29 cellular contexts compared by ENCODE assay signal in genomic region chrX:132193872-132194574, GRCh38.
"Had no signal": no experiment of that assay in that cellular context is flagged by ENCODE, and none has a peak within 500 bp of the region (broad histone marks: within the 10 kb centered on the region; RNA-seq: fewer than 3 reads in every experiment).

No MANE protein-coding gene starts in this region.

- H3K9me3 ChIP-seq: suprapubic skin, testis, thoracic aorta, thyroid gland, tibial nerve, transverse colon, upper lobe of right lung, uterus, vagina had no signal

- H3K4me3 ChIP-seq: stomach, suprapubic skin, testis, thoracic aorta, thyroid gland, tibial artery, tibial nerve, transverse colon, upper lobe of left lung, upper lobe of right lung, uterus, vagina had no signal

- H3K27ac ChIP-seq: stomach, suprapubic skin, testis, thoracic aorta, thyroid gland, tibial artery, tibial nerve, transverse colon, upper lobe of left lung, upper lobe of right lung, uterus, vagina had no signal

- H3K36me3 Mint-ChIP-seq: stimulated activated effector memory CD8-positive, alpha-beta T cell treated with anti-CD3 and anti-CD28 coated beads, Interleukin-12 subunit alpha, Interleukin-12 subunit beta, amount 100 ng/mL, for 72 hours had no signal

- H3K4me1 Mint-ChIP-seq: stimulated activated effector memory CD8-positive, alpha-beta T cell treated with anti-CD3 and anti-CD28 coated beads, Interleukin-12 subunit alpha, Interleukin-12 subunit beta, amount 100 ng/mL, for 72 hours; stimulated activated memory B cell treated with anti-CD40 and anti-IgM and Interleukin-4, amounts not matched to agents 10 μg/mL and 1 μg/mL and 100 μg/mL, for 72 hours; stimulated activated naive B cell treated with anti-CD40 and anti-IgM and Interleukin-4, amounts not matched to agents 10 μg/mL and 1 μg/mL and 100 μg/mL, for 72 hours; stimulated activated naive CD8-positive, alpha-beta T cell treated with anti-CD3 and anti-CD28 coated beads, Interleukin-15, amount 100 ng/mL, for 72 hours had no signal

- H3K4me3 Mint-ChIP-seq: stimulated activated effector memory CD8-positive, alpha-beta T cell treated with anti-CD3 and anti-CD28 coated beads, Interleukin-12 subunit alpha, Interleukin-12 subunit beta, amount 100 ng/mL, for 72 hours; stimulated activated memory B cell treated with anti-CD40 and anti-IgM and Interleukin-4, amounts not matched to agents 10 μg/mL and 1 μg/mL and 100 μg/mL, for 72 hours; stimulated activated naive B cell treated with anti-CD40 and anti-IgM and Interleukin-4, amounts not matched to agents 10 μg/mL and 1 μg/mL and 100 μg/mL, for 72 hours; stimulated activated naive CD8-positive, alpha-beta T cell treated with anti-CD3 and anti-CD28 coated beads, Interleukin-15, amount 100 ng/mL, for 72 hours; stimulated activated naive CD8-positive, alpha-beta T cell treated with anti-CD3 and anti-CD28 coated beads, Interleukin-15, Interleukin-2, amounts not matched to agents 100 ng/mL and 50 ng/mL, for 24 hours; type B pancreatic cell had no signal

- FAIRE-seq: urothelium cell line had no signal

- H3K9me3 Mint-ChIP-seq: stimulated activated memory B cell treated with anti-CD40 and anti-IgM and Interleukin-4, amounts not matched to agents 10 μg/mL and 1 μg/mL and 100 μg/mL, for 72 hours had no signal

- H3K27me3 Mint-ChIP-seq: stimulated activated memory B cell treated with anti-CD40 and anti-IgM and Interleukin-4, amounts not matched to agents 10 μg/mL and 1 μg/mL and 100 μg/mL, for 72 hours; stimulated activated naive B cell treated with anti-CD40 and anti-IgM and Interleukin-4, amounts not matched to agents 10 μg/mL and 1 μg/mL and 100 μg/mL, for 72 hours; stimulated activated naive CD8-positive, alpha-beta T cell treated with anti-CD3 and anti-CD28 coated beads, Interleukin-15, amount 100 ng/mL, for 72 hours; stimulated activated naive CD8-positive, alpha-beta T cell treated with anti-CD3 and anti-CD28 coated beads, Interleukin-15, Interleukin-2, amounts not matched to agents 100 ng/mL and 50 ng/mL, for 24 hours; type B pancreatic cell had no signal

- H3K4me1 ChIP-seq: stomach, suprapubic skin, testis, thyroid gland, tibial artery, tibial nerve, transverse colon, upper lobe of left lung, upper lobe of right lung, uterus, vagina had no signal

- H3K27ac Mint-ChIP-seq: stimulated activated effector memory CD8-positive, alpha-beta T cell treated with anti-CD3 and anti-CD28 coated beads, Interleukin-12 subunit alpha, Interleukin-12 subunit beta, amount 100 ng/mL, for 72 hours; stimulated activated memory B cell treated with anti-CD40 and anti-IgM and Interleukin-4, amounts not matched to agents 10 μg/mL and 1 μg/mL and 100 μg/mL, for 72 hours; stimulated activated naive B cell treated with anti-CD40 and anti-IgM and Interleukin-4, amounts not matched to agents 10 μg/mL and 1 μg/mL and 100 μg/mL, for 72 hours; stimulated activated naive CD8-positive, alpha-beta T cell treated with anti-CD3 and anti-CD28 coated beads, Interleukin-15, Interleukin-2, amounts not matched to agents 100 ng/mL and 50 ng/mL, for 24 hours; type B pancreatic cell had no signal

- H3K36me3 ChIP-seq: stomach, suprapubic skin, thoracic aorta, thyroid gland, tibial artery, tibial nerve, transverse colon, upper lobe of left lung, upper lobe of right lung, uterus, vagina had no signal

- DNase-seq: stimulated activated CD4-positive, alpha-beta T cell treated with anti-CD3 and anti-CD28 coated beads, Interleukin-2, amount 100 ng/mL, for 48 hours; stimulated activated CD4-positive, alpha-beta T cell treated with anti-CD3 and anti-CD28 coated beads, Interleukin-4, amount 100 ng/mL, for 1 hour; stimulated activated CD4-positive, alpha-beta T cell treated with anti-CD3 and anti-CD28 coated beads, Interleukin-4, amount 100 ng/mL, for 24 hours; stimulated activated CD4-positive, alpha-beta T cell treated with anti-CD3 and anti-CD28 coated beads, Interleukin-4, amount 100 ng/mL, for 4 hours; stimulated activated CD8-positive, alpha-beta memory T cell treated with anti-CD3 and anti-CD28 coated beads, Interleukin-4, amount 100 ng/mL, for 48 hours; stimulated activated naive B cell treated with anti-CD40 and anti-IgM and Interleukin-4, amounts not matched to agents 10 μg/mL and 1 μg/mL and 100 μg/mL, for 72 hours; stimulated activated naive CD4-positive, alpha-beta T cell; stimulated activated naive CD4-positive, alpha-beta T cell treated with Interleukin-2 at 50 U/mL for 16 hours; stimulated activated naive CD8-positive, alpha-beta T cell treated with anti-CD3 and anti-CD28 coated beads, Interleukin-15, amount 100 ng/mL, for 72 hours; stimulated activated naive CD8-positive, alpha-beta T cell treated with anti-CD3 and anti-CD28 coated beads, Interleukin-15, Interleukin-2, amounts not matched to agents 100 U/mL and 50 U/mL, for 24 hours; stomach; substantia nigra; testis; thyroid gland; tibial artery; transverse colon; trophoblast cell; upper lobe of right lung; uterus had no signal

- ATAC-seq: stimulated activated effector memory CD8-positive, alpha-beta T cell treated with anti-CD3 and anti-CD28 coated beads, Interleukin-12 subunit alpha, Interleukin-12 subunit beta, amount 100 ng/mL, for 72 hours; stimulated activated memory B cell treated with anti-CD40 and anti-IgM and Interleukin-4, amounts not matched to agents 10 μg/mL and 1 μg/mL and 100 μg/mL, for 72 hours; stimulated activated naive B cell treated with anti-CD40 and anti-IgM and Interleukin-4, amounts not matched to agents 10 μg/mL and 1 μg/mL and 100 μg/mL, for 72 hours; stimulated activated naive CD8-positive, alpha-beta T cell treated with anti-CD3 and anti-CD28 coated beads, Interleukin-15, amount 100 ng/mL, for 72 hours; stimulated activated naive CD8-positive, alpha-beta T cell treated with anti-CD3 and anti-CD28 coated beads, Interleukin-15, Interleukin-2, amounts not matched to agents 100 U/mL and 50 U/mL, for 24 hours; upper lobe of right lung had no signal
